Comparison of ENCODE assay signal across 24 cellular contexts in genomic region chr2:172395503-172395902, GRCh38. TPM values are rescaled to one million over a fixed set of nuclear protein-coding genes. Genes with fewer than 3 reads are reported as not detected.
DNase-seq lines count a peak whose midpoint lies in the region; ATAC-seq and TF ChIP-seq lines count a peak whose summit lies in the region.
"Had no signal": no experiment of that assay in that cellular context is flagged by ENCODE, and none has a peak within 500 bp of the region (broad histone marks: within the 10 kb centered on the region; RNA-seq: fewer than 3 reads in every experiment).

No MANE protein-coding gene starts in this region.

- peaks cover 0 to 12% of the 10 kb centered on the region in 2 donors for H3K4me1 ChIP-seq in breast epithelium

- H3K4me3 ChIP-seq in breast epithelium, result no peak overlapping the region
- H3K4me3 ChIP-seq: suprapubic skin had no signal

- ATAC-seq in GM21381 (IDR thresholded peaks at IDR 0.05; ENCODE audit: unreplicated experiment), result no peak
- ATAC-seq: HepG2; Panc1; stimulated activated effector memory CD8-positive, alpha-beta T cell treated with anti-CD3 and anti-CD28 coated beads, Interleukin-12 subunit alpha, Interleukin-12 subunit beta, amount 100 ng/mL, for 72 hours had no signal

- H3K27me3 ChIP-seq in breast epithelium, result no peaks in the 10 kb centered on the region
- H3K27me3 ChIP-seq: suprapubic skin had no signal

- no peak overlapping the region for H3K27ac ChIP-seq in breast epithelium
- H3K27ac ChIP-seq: suprapubic skin had no signal

- intact Hi-C loops in breast epithelium (cut with DNase I; ENCODE audit: low total_unique reads), result no loop called here

- no peak for TF ChIP-seq POLR2A in breast epithelium (IDR thresholded peaks at IDR 0.05)

- no peaks in the 10 kb centered on the region for H3K36me3 ChIP-seq in breast epithelium
- H3K36me3 ChIP-seq: suprapubic skin had no signal

- peak; percentile 59 for DNase-seq in A172 (ENCODE audit: low spot score)
- DNase-seq in GF-D8 (lab: John Stamatoyannopoulos, UW), result peak; percentile 51
- peak; percentile 83 for DNase-seq in NCI-H226
- DNase-seq in astrocyte of the hippocampus (ENCODE audit: low read depth, low spot score), result peak; percentile 21
- DNase-seq in breast epithelium (ENCODE audit: low spot score in 2 of 2), result no peak
- no peak for DNase-seq in SHP77 (lab: John Stamatoyannopoulos, UW)
- no peak for DNase-seq in NCI-H1436 treated with DMSO at 0.1 percent for 48 hours (lab: John Stamatoyannopoulos, UW)
- DNase-seq: activated CD4-positive, alpha-beta memory T cell treated with anti-CD3 and anti-CD28 coated beads for 36 hours; activated effector memory CD4-positive, alpha-beta T cell treated with Interleukin-2 at 50 U/mL for 16 hours; endodermal cell; left cardiac atrium; MM.1S; naive B cell; NCI-H1694 treated with DMSO at 0.1 percent for 48 hours; NCI-H345; NCI-H82; occipital lobe; small intestine; stimulated activated CD4-positive, alpha-beta T cell treated with anti-CD3 and anti-CD28 coated beads, Interleukin-2, amount 100 ng/mL, for 24 hours had no signal

- H3K9me3 ChIP-seq in breast epithelium, result no peaks in the 10 kb centered on the region
- H3K9me3 ChIP-seq: suprapubic skin had no signal

- no peak for TF ChIP-seq CTCF in breast epithelium (IDR thresholded peaks at IDR 0.05)

RNA-seq across cellular contexts. Expression of gene ITGA6, which starts 31.9 kb away (rescaled TPM):
- total RNA-seq in A172 (2014; rRNA removed; shearing (Covaris generic)), result 121 and 167 TPM in 2 replicates
- total RNA-seq in breast epithelium, result 10 to 100 TPM; 45.9 to 99.5 (median 93.1) TPM

Comparison
In these comparisons a context has a peak if more than half of its experiments do, and no peak if none do; other contexts are left out.
1. DNase-seq: peak in A172 (single experiment), GF-D8 (single experiment), NCI-H226 (single experiment) and astrocyte of the hippocampus (single experiment); none in breast epithelium (0 of 2), SHP77 (0 of 2) and NCI-H1436 treated with DMSO at 0.1 percent for 48 hours (single experiment).